Comparison of ENCODE assay signal across 24 cellular contexts in the genomic region with DNA sequence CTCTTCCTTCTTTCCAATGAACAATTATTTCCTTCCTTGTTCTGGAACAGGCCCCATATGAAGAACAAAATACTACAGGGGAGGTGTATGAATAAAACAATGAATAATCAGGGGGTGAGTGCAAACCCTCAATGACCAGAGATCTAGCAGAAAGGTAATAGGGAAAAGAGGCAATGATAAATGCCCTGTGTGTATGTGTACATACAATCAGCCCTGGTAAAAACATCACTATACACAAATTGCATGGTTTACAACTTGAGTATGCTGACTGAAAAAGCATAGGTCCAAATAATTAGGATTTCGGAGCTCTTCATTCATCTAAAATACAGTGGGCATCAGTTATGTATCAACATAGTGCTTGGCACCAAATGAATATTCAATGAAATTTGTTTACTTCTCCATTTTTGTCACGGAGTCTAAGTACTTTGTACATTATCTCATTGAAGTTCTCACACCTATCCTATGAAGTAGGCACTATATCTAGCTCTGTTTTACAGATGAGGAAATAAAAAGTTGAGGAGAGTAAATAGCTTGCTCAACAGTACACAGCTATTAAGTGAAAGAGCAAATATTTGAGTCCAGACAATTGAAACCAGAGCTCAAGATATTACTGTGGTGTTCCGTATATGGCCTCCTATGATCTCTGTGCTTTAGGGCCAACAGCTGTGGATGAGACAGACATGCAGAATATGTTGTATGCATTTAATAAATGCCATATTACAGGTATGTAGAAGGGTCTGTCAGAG.
"Had no signal": no experiment of that assay in that cellular context is flagged by ENCODE, and none has a peak within 500 bp of the region (broad histone marks: within the 10 kb centered on the region; RNA-seq: fewer than 3 reads in every experiment).

No MANE protein-coding gene starts in this region.

- ATAC-seq: activated T-helper 17 cell treated with anti-CD3 and anti-CD28 coated beads, Interleukin-2, amount 50 U/mL, for 72 hours; Panc1; Right ventricle myocardium inferior; T-cell had no signal

- H3K27ac ChIP-seq: SK-N-MC, VCaP had no signal

- H3K4me3 ChIP-seq: SK-N-MC had no signal

- DNase-seq: activated CD4-positive, alpha-beta memory T cell treated with anti-CD3 and anti-CD28 coated beads, Interleukin-2, amount 10 ng/mL, durations not matched to agents 7 days and 5 days; activated CD4-positive, alpha-beta T cell treated with anti-CD3 and anti-CD28 coated beads, Interleukin-2, amount 50 U/mL, for 1 hour; activated CD4-positive, CD25-positive, alpha-beta regulatory T cell; activated gamma-delta T cell; activated naive CD4-positive, alpha-beta T cell treated with anti-CD3 and anti-CD28 coated beads for 36 hours; activated T-cell treated with anti-CD3 and anti-CD28 coated beads for 4 hours; activated T-cell treated with anti-CD3 and anti-CD28 coated beads, Interleukin-2, amount 50 U/mL, for 48 hours; amygdala; IMR-90; KBM-7; NCI-H1092; NCI-H1417; NCI-H1930; NCI-H2171; NCI-H2227 treated with DMSO at 0.1 percent for 48 hours; NCI-H526; RPMI8226; T-cell; T-helper 2 cell had no signal
